29 cellular contexts compared by ENCODE assay signal in genomic region chr16:52630711-52631110, GRCh38.
DNase-seq lines count a peak whose midpoint lies in the region; ATAC-seq, FAIRE-seq and TF ChIP-seq lines count a peak whose summit lies in the region.
"Had no signal": no experiment of that assay in that cellular context is flagged by ENCODE, and none has a peak within 500 bp of the region (broad histone marks: within the 10 kb centered on the region; RNA-seq: fewer than 3 reads in every experiment).

No MANE protein-coding gene starts in this region.

- H3K9ac ChIP-seq in HepG2 (ENCODE audit: insufficient read depth, low read depth, low read length), result no peak overlapping the region
- H3K9ac ChIP-seq: BLaER1; BLaER1 treated with 17β-estradiol and CSF1 and Interleukin-3, amounts not matched to agents 10 nM and 100 nM had no signal

- H2AFZ ChIP-seq in HepG2 (ENCODE audit: low read length), result no peak overlapping the region

- H3K36me3 ChIP-seq in HepG2 (replicated peaks in 1 of 2; ENCODE audit: control insufficient read depth in 1 of 2, insufficient read depth in 2 of 2, low read length in 2 of 2) (no peaks in the 10 kb centered on the region), right lobe of liver (no peaks in the 10 kb centered on the region)
- H3K36me3 ChIP-seq: BE2C; BLaER1; BLaER1 treated with 17β-estradiol and CSF1 and Interleukin-3, amounts not matched to agents 10 nM and 100 nM had no signal

- CTCF ChIA-PET in HepG2 (lab: Yijun Ruan, JAX; ENCODE audit: low intra/inter-chr PET ratio, low total read pairs), result no interaction called here

- H3K27ac ChIP-seq in HepG2 (ENCODE audit: extremely low read length, insufficient read depth, low read length), result no peak overlapping the region
- H3K27ac ChIP-seq in right lobe of liver, result no peak overlapping the region
- H3K27ac ChIP-seq: 22Rv1; A549; BLaER1; BLaER1 treated with 17β-estradiol and CSF1 and Interleukin-3, amounts not matched to agents 10 nM and 100 nM; C4-2B had no signal

- H3K79me2 ChIP-seq in HepG2 (ENCODE audit: insufficient read depth, low read length), result no peaks in the 10 kb centered on the region

- FAIRE-seq in HepG2 (lab: Jason Lieb, UNC), result no peak
- FAIRE-seq: A204.1, A549, D721Med had no signal

- no peak for TF ChIP-seq CTCF in HepG2 (CRISPR knock-in tag; IDR thresholded peaks at IDR 0.05)
- no peak for TF ChIP-seq CTCF in right lobe of liver (IDR thresholded peaks at IDR 0.05)

- no peaks in the 10 kb centered on the region for H4K20me1 ChIP-seq in HepG2 (ENCODE audit: insufficient read depth, low read length)
- H4K20me1 ChIP-seq: BLaER1; BLaER1 treated with 17β-estradiol and CSF1 and Interleukin-3, amounts not matched to agents 10 nM and 100 nM had no signal

- H3K4me3 ChIP-seq in HepG2 (replicated peaks in 1 of 3; ENCODE audit: insufficient read depth in 1 of 3, low read depth in 2 of 3, low read length in 3 of 3), result no peak overlapping the region
- H3K4me3 ChIP-seq in right lobe of liver, result no peak overlapping the region
- H3K4me3 ChIP-seq: A549; BLaER1; BLaER1 treated with 17β-estradiol and CSF1 and Interleukin-3, amounts not matched to agents 10 nM and 100 nM had no signal

- in situ Hi-C loops in HepG2 (cut with HindIII; ENCODE audit: extremely low pct_ligation_motif_present, low pct_unique_long_range_greater_than_20kb), result no loop called here

- no peak overlapping the region for H3K4me2 ChIP-seq in HepG2 (ENCODE audit: low read depth, low read length)
- H3K4me2 ChIP-seq: A549; BLaER1; BLaER1 treated with 17β-estradiol and CSF1 and Interleukin-3, amounts not matched to agents 10 nM and 100 nM had no signal

- TF ChIP-seq EP300 in HepG2 (IDR thresholded peaks at IDR 0.05; ENCODE audit: low read depth in 2 of 2, low read length in 2 of 2) (no peak), HepG2 (CRISPR knock-in tag; IDR thresholded peaks at IDR 0.05; ENCODE audit: borderline replicate concordance) (no peak)

- 54% methylated on average over 2 of the region's 2 CpGs for WGBS in HepG2 (ENCODE audit: low lambda C conversion rate)
- 56% methylated on average over 2 of the region's 2 CpGs for WGBS in right lobe of liver (ENCODE audit: insufficient coverage, low coverage, low lambda C conversion rate, missing lambda C conversion rate)

- ATAC-seq in HepG2, result no peak
- ATAC-seq in right lobe of liver, result no peak
- ATAC-seq: A549; CD8-positive, alpha-beta T cell had no signal

- peaks cover 2 to 13% of the 10 kb centered on the region in 2 experiments; a peak in 2 of 5 replicates for H3K27me3 ChIP-seq in HepG2 (ENCODE audit: control insufficient read depth in 1 of 2, insufficient read depth in 2 of 2, low read length in 2 of 2)
- no peaks in the 10 kb centered on the region for H3K27me3 ChIP-seq in right lobe of liver
- H3K27me3 ChIP-seq: BE2C; BLaER1; BLaER1 treated with 17β-estradiol and CSF1 and Interleukin-3, amounts not matched to agents 10 nM and 100 nM had no signal

- TF ChIP-seq POLR2A in HepG2 (IDR thresholded peaks at IDR 0.05; ENCODE audit: insufficient read depth in 1 of 2, low read depth in 2 of 2, low read length in 2 of 2) (no peak), right lobe of liver (IDR thresholded peaks at IDR 0.05) (no peak)

- POLR2A ChIA-PET in HepG2 (lab: Yijun Ruan, JAX), result interaction anchor here (1.1 kb wide), 1 partner anchor 19 kb away, joined by 3 read pairs; no protein-coding TSS in a partner anchor

- no peak for TF ChIP-seq RAD21 in HepG2 (CRISPR knock-in tag; IDR thresholded peaks at IDR 0.05)

- no peak for DNase-seq in HepG2 (ENCODE audit: low spot score)
- no peak for DNase-seq in right lobe of liver
- DNase-seq: 8988T; ACHN; AML-193; BE2C; C1 segment of cervical spinal cord; Caco-2; Calu3; CD4-positive, alpha-beta memory T cell; CD4-positive, alpha-beta T cell; CD4-positive, CD25-positive, alpha-beta regulatory T cell; CD8-positive, alpha-beta memory T cell; CD8-positive, alpha-beta T cell; COR-L47; DMS 273 treated with DMSO at 0.1 percent for 48 hours; DMS153; DMS53; DMS79; DMS79 treated with DMSO at 0.1 percent for 48 hours; DND-41; EL had no signal

- H3K4me1 ChIP-seq in HepG2 (ENCODE audit: insufficient read depth, low read length) (peaks cover 10% of the 10 kb centered on the region), right lobe of liver (no peaks in the 10 kb centered on the region)
- H3K4me1 ChIP-seq: A549; BE2C; BLaER1; BLaER1 treated with 17β-estradiol and CSF1 and Interleukin-3, amounts not matched to agents 10 nM and 100 nM; Caco-2 had no signal

- BruUV-seq in HepG2 (replicated peaks; lab: Mats Ljungman, UMichigan), result no TSS peak

- peaks cover 2% of the 10 kb centered on the region; the same call in 1 of the 2 replicates for H3K9me3 ChIP-seq in HepG2 (ENCODE audit: low read length)
- H3K9me3 ChIP-seq in right lobe of liver, result no peaks in the 10 kb centered on the region
- H3K9me3 ChIP-seq: A549; BE2C; BLaER1; BLaER1 treated with 17β-estradiol and CSF1 and Interleukin-3, amounts not matched to agents 10 nM and 100 nM; Caco-2 had no signal

- intact Hi-C loops in HepG2 (cut with micrococcal nuclease; ENCODE audit: unreplicated experiment) (no loop called here), right lobe of liver (cut with DNase I) (no loop called here)

TF ChIP-seq in HepG2, 621 proteins besides CTCF, POLR2A, EP300 and RAD21:
- TF ChIP-seq ZNF234 (CRISPR knock-in tag; conservative IDR thresholded peaks at IDR 0.05) (no peak), ELF1 (CRISPR knock-in tag; IDR thresholded peaks at IDR 0.05) (no peak), RBAK (CRISPR knock-in tag; IDR thresholded peaks at IDR 0.05) (peak; percentile 92), ZNF12 (CRISPR knock-in tag; IDR thresholded peaks at IDR 0.05) (peak; percentile 83; the same call in 1 of the 2 replicates)
